ENCODE assay signal across 7 cellular contexts in the genomic region with DNA sequence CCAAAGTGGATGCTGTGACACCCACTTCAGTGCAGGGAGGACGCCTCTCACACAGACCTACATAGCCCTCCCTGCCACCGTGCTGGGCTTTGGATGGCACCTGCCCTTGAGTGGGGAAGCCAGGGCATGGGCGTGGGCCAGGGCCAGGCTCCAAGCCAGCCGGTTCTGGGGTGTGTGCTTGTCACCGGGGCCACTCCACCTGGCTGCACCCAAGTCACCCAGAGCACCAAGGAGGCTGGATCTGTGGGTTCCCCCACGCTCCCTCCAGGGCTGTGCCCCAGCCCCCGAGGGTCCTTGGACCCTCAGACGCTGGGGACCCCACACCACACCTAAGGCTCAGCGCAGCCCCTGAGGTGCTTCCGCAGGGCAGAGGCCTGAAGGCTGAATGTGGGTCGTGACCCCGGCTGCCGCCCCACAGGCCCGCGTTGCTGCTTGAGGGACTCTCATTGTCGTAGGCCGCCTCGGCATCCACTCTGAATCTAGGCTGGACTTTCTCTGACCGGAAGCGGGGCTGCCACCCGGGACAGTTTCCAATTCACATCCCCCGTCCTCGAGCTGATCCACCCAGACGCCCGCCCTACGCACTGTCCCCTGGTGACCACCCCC. TPM values are rescaled to one million over a fixed set of nuclear protein-coding genes. Genes with fewer than 3 reads are reported as not detected.
A peak's percentile ranks its signal among the peaks of the same experiment; 100 is the strongest.
DNase-seq lines count a peak whose midpoint lies in the region; ATAC-seq and TF ChIP-seq lines count a peak whose summit lies in the region.
"Had no signal": no experiment of that assay in that cellular context is flagged by ENCODE, and none has a peak within 500 bp of the region (broad histone marks: within the 10 kb centered on the region; RNA-seq: fewer than 3 reads in every experiment).

No MANE protein-coding gene starts in this region.

- H3K4me2 ChIP-seq in skeletal muscle satellite cell (ENCODE audit: low read length), result peak overlapping the region; percentile 79

- DNase-seq in NT2/D1 (ENCODE audit: low read depth, low spot score) (no peak), fibroblast of the aortic adventitia (ENCODE audit: low read depth) (no peak), DMS153 (lab: John Stamatoyannopoulos, UW) (no peak), NCI-H226 (no peak)

- H3K4me1 ChIP-seq in NT2/D1 (ENCODE audit: insufficient read depth, insufficient read length), result peaks cover 31% of the 10 kb centered on the region
- peaks cover 66% of the 10 kb centered on the region for H3K4me1 ChIP-seq in skeletal muscle satellite cell (ENCODE audit: control insufficient read depth, insufficient read depth, low read length)

- H3K36me3 ChIP-seq in NT2/D1 (ENCODE audit: insufficient read depth, insufficient read length, low read length) (peaks cover 29% of the 10 kb centered on the region), skeletal muscle satellite cell (ENCODE audit: insufficient read depth, low read length) (peaks cover 31% of the 10 kb centered on the region)

- TF ChIP-seq CTCF in fibroblast of the aortic adventitia (IDR thresholded peaks at IDR 0.05; ENCODE audit: insufficient read depth, low read length), result no peak

- peak overlapping the region; percentile 80 for H3K9ac ChIP-seq in NT2/D1 (ENCODE audit: insufficient read length, low read depth)
- peak overlapping the region; percentile 95 for H3K9ac ChIP-seq in skeletal muscle satellite cell (ENCODE audit: low read depth, low read length)

- H3K27me3 ChIP-seq in NT2/D1 (ENCODE audit: insufficient read depth, insufficient read length), result no peaks in the 10 kb centered on the region
- H3K27me3 ChIP-seq in skeletal muscle satellite cell (ENCODE audit: control insufficient read depth, insufficient read depth, low read length), result no peaks in the 10 kb centered on the region

- no peak for ATAC-seq in HG03520 (IDR thresholded peaks at IDR 0.05; ENCODE audit: unreplicated experiment)
- ATAC-seq: HCT116 had no signal

- no peaks in the 10 kb centered on the region for H3K9me3 ChIP-seq in NT2/D1 (ENCODE audit: insufficient read depth, low read length)
- H3K9me3 ChIP-seq in skeletal muscle satellite cell (replicated peaks; ENCODE audit: low read length), result no peaks in the 10 kb centered on the region

- H3K4me3 ChIP-seq in NT2/D1 (ENCODE audit: insufficient read length, low read depth) (peak overlapping the region; percentile 71), fibroblast of the aortic adventitia (ENCODE audit: low read depth, low read length) (peak overlapping the region; percentile 88), skeletal muscle satellite cell (ENCODE audit: low read length) (peak overlapping the region; percentile 84)

RNA-seq across cellular contexts. Expression of a gene that starts 1.5 kb away (rescaled TPM):
- 367 and 605 TPM in 2 replicates for total RNA-seq in fibroblast of the aortic adventitia (ENCODE audit: low replicate concordance)
- 352 and 415 TPM in 2 replicates for total RNA-seq in skeletal muscle satellite cell (2012; rRNA removed)

RNA-seq across cellular contexts. Expression of a gene that starts 7.7 kb away (rescaled TPM):
- total RNA-seq in fibroblast of the aortic adventitia (ENCODE audit: low replicate concordance), result 31.3 and 89.0 TPM in 2 replicates
- 80.1 and 118 TPM in 2 replicates for total RNA-seq in skeletal muscle satellite cell (2012; rRNA removed)

RNA-seq across cellular contexts. Expression of a gene that starts 18.1 kb away (rescaled TPM):
- total RNA-seq in fibroblast of the aortic adventitia (ENCODE audit: low replicate concordance), result 71.1 and 82.0 TPM in 2 replicates
- total RNA-seq in skeletal muscle satellite cell (2012; rRNA removed), result 172 and 180 TPM in 2 replicates

RNA-seq across cellular contexts. Expression of a gene that starts 25.8 kb away (rescaled TPM):
- 0.09 and 0.57 TPM in 2 replicates for total RNA-seq in fibroblast of the aortic adventitia (ENCODE audit: low replicate concordance)
- under 0.01 and 0.44 TPM in 2 replicates for total RNA-seq in skeletal muscle satellite cell (2012; rRNA removed)

RNA-seq across cellular contexts. Expression of a gene that starts 32.3 kb away (rescaled TPM):
- 9.4 and 17.7 TPM in 2 replicates for total RNA-seq in fibroblast of the aortic adventitia (ENCODE audit: low replicate concordance)
- total RNA-seq in skeletal muscle satellite cell (2012; rRNA removed), result 12.2 and 17.5 TPM in 2 replicates
